Comparison of ENCODE assay signal across 1 cellular context in the genomic region with DNA sequence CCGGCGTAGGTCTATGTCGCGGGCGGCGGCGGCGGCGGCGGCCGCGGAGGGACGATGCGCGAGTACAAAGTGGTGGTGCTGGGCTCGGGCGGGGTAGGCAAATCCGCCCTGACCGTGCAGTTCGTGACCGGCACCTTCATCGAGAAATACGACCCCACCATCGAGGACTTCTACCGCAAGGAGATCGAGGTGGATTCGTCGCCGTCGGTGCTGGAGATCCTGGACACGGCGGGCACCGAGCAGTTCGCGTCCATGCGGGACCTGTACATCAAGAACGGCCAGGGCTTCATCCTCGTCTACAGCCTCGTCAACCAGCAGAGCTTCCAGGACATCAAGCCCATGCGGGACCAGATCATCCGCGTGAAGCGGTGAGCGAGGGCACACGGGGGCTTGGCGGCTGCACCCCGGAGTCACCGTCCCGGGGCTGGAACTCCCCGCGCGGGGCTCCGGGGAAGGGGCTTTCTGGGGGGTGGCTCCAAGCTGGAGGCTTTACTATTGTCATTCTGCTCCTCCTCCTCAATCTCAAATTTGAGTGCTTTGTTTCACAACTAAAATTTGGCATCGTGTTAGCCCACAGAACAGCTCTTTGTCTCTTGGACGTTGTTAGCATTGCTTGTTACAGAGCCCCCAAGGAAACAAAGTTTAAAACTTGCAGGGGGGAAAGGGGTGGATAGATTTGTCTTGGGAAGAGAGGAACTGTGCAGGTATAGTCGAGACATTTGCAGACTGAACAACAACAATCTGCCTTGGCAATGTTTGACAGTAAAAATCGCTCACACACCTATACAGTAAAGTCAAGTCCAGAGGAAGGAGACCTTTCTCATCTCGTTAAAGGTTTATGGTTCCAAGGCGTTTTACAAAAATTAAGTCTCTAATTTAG.
TF ChIP-seq lines count a peak whose summit lies in the region.

No MANE protein-coding gene starts in this region.

TF ChIP-seq in HepG2, 621 proteins besides CTCF, POLR2A, EP300 and RAD21 (continued from another document and continues in another):
- TF ChIP-seq, protein P1, sequence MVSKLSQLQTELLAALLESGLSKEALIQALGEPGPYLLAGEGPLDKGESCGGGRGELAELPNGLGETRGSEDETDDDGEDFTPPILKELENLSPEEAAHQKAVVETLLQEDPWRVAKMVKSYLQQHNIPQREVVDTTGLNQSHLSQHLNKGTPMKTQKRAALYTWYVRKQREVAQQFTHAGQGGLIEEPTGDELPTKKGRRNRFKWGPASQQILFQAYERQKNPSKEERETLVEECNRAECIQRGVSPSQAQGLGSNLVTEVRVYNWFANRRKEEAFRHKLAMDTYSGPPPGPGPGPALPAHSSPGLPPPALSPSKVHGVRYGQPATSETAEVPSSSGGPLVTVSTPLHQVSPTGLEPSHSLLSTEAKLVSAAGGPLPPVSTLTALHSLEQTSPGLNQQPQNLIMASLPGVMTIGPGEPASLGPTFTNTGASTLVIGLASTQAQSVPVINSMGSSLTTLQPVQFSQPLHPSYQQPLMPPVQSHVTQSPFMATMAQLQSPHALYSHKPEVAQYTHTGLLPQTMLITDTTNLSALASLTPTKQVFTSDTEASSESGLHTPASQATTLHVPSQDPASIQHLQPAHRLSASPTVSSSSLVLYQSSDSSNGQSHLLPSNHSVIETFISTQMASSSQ (IDR thresholded peaks at IDR 0.05; ENCODE audit: low read depth): no peak
- TF ChIP-seq, protein P1 (CRISPR knock-in tag; IDR thresholded peaks at IDR 0.05; ENCODE audit: borderline replicate concordance): no peak
- TF ChIP-seq NAIF1 (CRISPR knock-in tag; IDR thresholded peaks at IDR 0.05; ENCODE audit: borderline replicate concordance) (no peak), ZNF607 (CRISPR knock-in tag; IDR thresholded peaks at IDR 0.05; ENCODE audit: borderline replicate concordance) (0 out of 2 replicates have a peak, but pooled peaks have one; percentile 35), SSRP1 (CRISPR knock-in tag; IDR thresholded peaks at IDR 0.05) (no peak), ZKSCAN5 (CRISPR knock-in tag; IDR thresholded peaks at IDR 0.05) (no peak), BRD4 (CRISPR knock-in tag; IDR thresholded peaks at IDR 0.05) (no peak), JDP2 (CRISPR knock-in tag; IDR thresholded peaks at IDR 0.05; ENCODE audit: borderline replicate concordance) (no peak), ZBTB4 (CRISPR knock-in tag; IDR thresholded peaks at IDR 0.05; ENCODE audit: borderline replicate concordance) (no peak), MIER2 (CRISPR knock-in tag; IDR thresholded peaks at IDR 0.05) (no peak), EED (CRISPR knock-in tag; IDR thresholded peaks at IDR 0.05) (no peak), ZMYM2 (CRISPR knock-in tag; IDR thresholded peaks at IDR 0.05) (no peak), ZNF501 (CRISPR knock-in tag; IDR thresholded peaks at IDR 0.05) (peak; percentile 49; the same call in 1 of the 2 replicates), KAT7 (CRISPR knock-in tag; IDR thresholded peaks at IDR 0.05; ENCODE audit: borderline replicate concordance) (no peak), PATZ1 (CRISPR knock-in tag; IDR thresholded peaks at IDR 0.05) (0 out of 2 replicates have a peak, but pooled peaks have one; percentile 37), FOXP1 (IDR thresholded peaks at IDR 0.05) (no peak), FOXP1 (CRISPR knock-in tag; IDR thresholded peaks at IDR 0.05) (no peak), NFE2L1 (CRISPR knock-in tag; IDR thresholded peaks at IDR 0.05; ENCODE audit: borderline replicate concordance) (no peak), ZBTB44 (CRISPR knock-in tag; IDR thresholded peaks at IDR 0.05) (no peak), NFKBIZ (CRISPR knock-in tag; IDR thresholded peaks at IDR 0.05) (no peak), ZNF879 (CRISPR knock-in tag; IDR thresholded peaks at IDR 0.05) (no peak), CHD4 (IDR thresholded peaks at IDR 0.05; ENCODE audit: borderline replicate concordance, low read length) (no peak), ZNF891 (CRISPR knock-in tag; IDR thresholded peaks at IDR 0.05) (no peak), ZNF441 (CRISPR knock-in tag; IDR thresholded peaks at IDR 0.05; ENCODE audit: borderline replicate concordance) (no peak), PHB2 (IDR thresholded peaks at IDR 0.05; ENCODE audit: partially characterized antibody) (no peak), RBFOX2 (IDR thresholded peaks at IDR 0.05; ENCODE audit: low read depth, low read length) (no peak), JUND (CRISPR knock-in tag; IDR thresholded peaks at IDR 0.05) (no peak), GTF3A (CRISPR knock-in tag; conservative IDR thresholded peaks at IDR 0.05) (no peak), ZNF317 (CRISPR knock-in tag; IDR thresholded peaks at IDR 0.05) (no peak), CBX5 (CRISPR knock-in tag; IDR thresholded peaks at IDR 0.05; ENCODE audit: borderline replicate concordance) (no peak)
- TF ChIP-seq, protein P2, sequence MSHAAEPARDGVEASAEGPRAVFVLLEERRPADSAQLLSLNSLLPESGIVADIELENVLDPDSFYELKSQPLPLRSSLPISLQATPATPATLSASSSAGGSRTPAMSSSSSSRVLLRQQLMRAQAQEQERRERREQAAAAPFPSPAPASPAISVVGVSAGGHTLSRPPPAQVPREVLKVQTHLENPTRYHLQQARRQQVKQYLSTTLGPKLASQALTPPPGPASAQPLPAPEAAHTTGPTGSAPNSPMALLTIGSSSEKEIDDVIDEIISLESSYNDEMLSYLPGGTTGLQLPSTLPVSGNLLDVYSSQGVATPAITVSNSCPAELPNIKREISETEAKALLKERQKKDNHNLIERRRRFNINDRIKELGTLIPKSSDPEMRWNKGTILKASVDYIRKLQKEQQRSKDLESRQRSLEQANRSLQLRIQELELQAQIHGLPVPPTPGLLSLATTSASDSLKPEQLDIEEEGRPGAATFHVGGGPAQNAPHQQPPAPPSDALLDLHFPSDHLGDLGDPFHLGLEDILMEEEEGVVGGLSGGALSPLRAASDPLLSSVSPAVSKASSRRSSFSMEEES (CRISPR knock-in tag; IDR thresholded peaks at IDR 0.05): 0 out of 2 replicates have a peak, but pooled peaks have one; percentile 33
- TF ChIP-seq, protein P3, sequence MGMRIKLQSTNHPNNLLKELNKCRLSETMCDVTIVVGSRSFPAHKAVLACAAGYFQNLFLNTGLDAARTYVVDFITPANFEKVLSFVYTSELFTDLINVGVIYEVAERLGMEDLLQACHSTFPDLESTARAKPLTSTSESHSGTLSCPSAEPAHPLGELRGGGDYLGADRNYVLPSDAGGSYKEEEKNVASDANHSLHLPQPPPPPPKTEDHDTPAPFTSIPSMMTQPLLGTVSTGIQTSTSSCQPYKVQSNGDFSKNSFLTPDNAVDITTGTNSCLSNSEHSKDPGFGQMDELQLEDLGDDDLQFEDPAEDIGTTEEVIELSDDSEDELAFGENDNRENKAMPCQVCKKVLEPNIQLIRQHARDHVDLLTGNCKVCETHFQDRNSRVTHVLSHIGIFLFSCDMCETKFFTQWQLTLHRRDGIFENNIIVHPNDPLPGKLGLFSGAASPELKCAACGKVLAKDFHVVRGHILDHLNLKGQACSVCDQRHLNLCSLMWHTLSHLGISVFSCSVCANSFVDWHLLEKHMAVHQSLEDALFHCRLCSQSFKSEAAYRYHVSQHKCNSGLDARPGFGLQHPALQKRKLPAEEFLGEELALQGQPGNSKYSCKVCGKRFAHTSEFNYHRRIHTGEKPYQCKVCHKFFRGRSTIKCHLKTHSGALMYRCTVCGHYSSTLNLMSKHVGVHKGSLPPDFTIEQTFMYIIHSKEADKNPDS (CRISPR knock-in tag; IDR thresholded peaks at IDR 0.05): no peak
- TF ChIP-seq, protein P4, sequence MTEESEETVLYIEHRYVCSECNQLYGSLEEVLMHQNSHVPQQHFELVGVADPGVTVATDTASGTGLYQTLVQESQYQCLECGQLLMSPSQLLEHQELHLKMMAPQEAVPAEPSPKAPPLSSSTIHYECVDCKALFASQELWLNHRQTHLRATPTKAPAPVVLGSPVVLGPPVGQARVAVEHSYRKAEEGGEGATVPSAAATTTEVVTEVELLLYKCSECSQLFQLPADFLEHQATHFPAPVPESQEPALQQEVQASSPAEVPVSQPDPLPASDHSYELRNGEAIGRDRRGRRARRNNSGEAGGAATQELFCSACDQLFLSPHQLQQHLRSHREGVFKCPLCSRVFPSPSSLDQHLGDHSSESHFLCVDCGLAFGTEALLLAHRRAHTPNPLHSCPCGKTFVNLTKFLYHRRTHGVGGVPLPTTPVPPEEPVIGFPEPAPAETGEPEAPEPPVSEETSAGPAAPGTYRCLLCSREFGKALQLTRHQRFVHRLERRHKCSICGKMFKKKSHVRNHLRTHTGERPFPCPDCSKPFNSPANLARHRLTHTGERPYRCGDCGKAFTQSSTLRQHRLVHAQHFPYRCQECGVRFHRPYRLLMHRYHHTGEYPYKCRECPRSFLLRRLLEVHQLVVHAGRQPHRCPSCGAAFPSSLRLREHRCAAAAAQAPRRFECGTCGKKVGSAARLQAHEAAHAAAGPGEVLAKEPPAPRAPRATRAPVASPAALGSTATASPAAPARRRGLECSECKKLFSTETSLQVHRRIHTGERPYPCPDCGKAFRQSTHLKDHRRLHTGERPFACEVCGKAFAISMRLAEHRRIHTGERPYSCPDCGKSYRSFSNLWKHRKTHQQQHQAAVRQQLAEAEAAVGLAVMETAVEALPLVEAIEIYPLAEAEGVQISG (CRISPR knock-in tag; IDR thresholded peaks at IDR 0.05): no peak; the same call in 1 of the 2 replicates
- TF ChIP-seq, protein P5, sequence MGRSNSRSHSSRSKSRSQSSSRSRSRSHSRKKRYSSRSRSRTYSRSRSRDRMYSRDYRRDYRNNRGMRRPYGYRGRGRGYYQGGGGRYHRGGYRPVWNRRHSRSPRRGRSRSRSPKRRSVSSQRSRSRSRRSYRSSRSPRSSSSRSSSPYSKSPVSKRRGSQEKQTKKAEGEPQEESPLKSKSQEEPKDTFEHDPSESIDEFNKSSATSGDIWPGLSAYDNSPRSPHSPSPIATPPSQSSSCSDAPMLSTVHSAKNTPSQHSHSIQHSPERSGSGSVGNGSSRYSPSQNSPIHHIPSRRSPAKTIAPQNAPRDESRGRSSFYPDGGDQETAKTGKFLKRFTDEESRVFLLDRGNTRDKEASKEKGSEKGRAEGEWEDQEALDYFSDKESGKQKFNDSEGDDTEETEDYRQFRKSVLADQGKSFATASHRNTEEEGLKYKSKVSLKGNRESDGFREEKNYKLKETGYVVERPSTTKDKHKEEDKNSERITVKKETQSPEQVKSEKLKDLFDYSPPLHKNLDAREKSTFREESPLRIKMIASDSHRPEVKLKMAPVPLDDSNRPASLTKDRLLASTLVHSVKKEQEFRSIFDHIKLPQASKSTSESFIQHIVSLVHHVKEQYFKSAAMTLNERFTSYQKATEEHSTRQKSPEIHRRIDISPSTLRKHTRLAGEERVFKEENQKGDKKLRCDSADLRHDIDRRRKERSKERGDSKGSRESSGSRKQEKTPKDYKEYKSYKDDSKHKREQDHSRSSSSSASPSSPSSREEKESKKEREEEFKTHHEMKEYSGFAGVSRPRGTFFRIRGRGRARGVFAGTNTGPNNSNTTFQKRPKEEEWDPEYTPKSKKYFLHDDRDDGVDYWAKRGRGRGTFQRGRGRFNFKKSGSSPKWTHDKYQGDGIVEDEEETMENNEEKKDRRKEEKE (IDR thresholded peaks at IDR 0.05): no peak
